Comparison of ENCODE assay signal across 1 cellular context in genomic region chr15:90044916-90045371, GRCh38.
TF ChIP-seq lines count a peak whose summit lies in the region.

No MANE protein-coding gene starts in this region.

TF ChIP-seq in SK-N-SH treated with all-trans-retinoic acid at 6 μM for 48 hours, 23 proteins besides CTCF, POLR2A, EP300 and RAD21 (continued from another document):
- TF ChIP-seq POU6F1 (CRISPR knock-in tag; IDR thresholded peaks at IDR 0.05; ENCODE audit: borderline replicate concordance, low read depth) (no peak), SNAI2 (CRISPR knock-in tag; IDR thresholded peaks at IDR 0.05) (no peak), ZNF565 (CRISPR knock-in tag; conservative IDR thresholded peaks at IDR 0.05; ENCODE audit: low read depth) (no peak), ZNF8 (CRISPR knock-in tag; IDR thresholded peaks at IDR 0.05) (no peak)
TF ChIP-seq in SK-N-SH treated with all-trans-retinoic acid at 6 μM for 48 hours: peak in this region for 1.
